In the genomic region with DNA sequence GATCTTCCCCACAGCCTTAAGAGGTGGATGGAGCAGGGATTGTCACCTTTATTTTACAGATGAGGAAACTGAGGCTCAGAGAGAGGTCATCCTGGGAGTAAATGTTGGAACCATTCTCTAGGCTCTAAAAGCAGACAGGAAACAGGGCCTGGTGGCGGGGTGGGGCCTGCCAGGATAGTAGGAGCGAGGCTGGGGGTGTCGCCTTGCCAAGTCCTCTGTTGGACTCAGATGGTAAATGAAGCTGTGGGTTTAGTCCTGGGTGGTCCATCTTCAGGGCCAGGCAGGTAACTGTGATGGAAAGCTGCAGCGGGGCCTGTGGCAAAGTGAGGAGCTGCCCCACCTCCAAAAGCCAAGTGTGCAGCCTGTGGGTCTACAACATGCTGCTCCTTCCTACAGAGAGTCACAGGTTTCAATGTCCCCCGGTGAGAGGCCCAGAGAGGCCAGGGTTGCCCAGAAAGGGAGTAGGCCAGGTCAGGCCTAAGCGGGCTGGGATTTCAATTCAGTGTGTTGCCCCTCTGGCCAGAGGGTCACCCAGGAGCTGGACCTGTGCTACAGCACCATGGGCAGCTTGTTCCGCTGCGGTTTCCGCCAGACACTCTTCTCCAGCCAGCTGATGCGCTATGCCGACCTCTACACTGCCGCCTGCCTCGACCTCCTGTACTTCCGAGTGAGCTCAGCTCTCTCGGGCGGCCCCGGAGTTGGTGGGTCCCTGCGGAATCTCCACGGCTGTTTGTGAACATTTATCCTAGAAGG, we compare ENCODE assay signal across 11 cellular contexts. TPM values are rescaled to one million over a fixed set of nuclear protein-coding genes. Genes with fewer than 3 reads are reported as not detected.
DNase-seq lines count a peak whose midpoint lies in the region; ATAC-seq and TF ChIP-seq lines count a peak whose summit lies in the region.
"Had no signal": no experiment of that assay in that cellular context is flagged by ENCODE, and none has a peak within 500 bp of the region (broad histone marks: within the 10 kb centered on the region; RNA-seq: fewer than 3 reads in every experiment).

No MANE protein-coding gene starts in this region.

- BruUV-seq in Calu3 (replicated peaks; lab: Mats Ljungman, UMichigan) (no TSS peak), PC-9 (replicated peaks; lab: Mats Ljungman, UMichigan) (no TSS peak)

- H3K4me1 Mint-ChIP-seq in Calu3 (ENCODE audit: low read depth, unreplicated experiment), result peaks cover 38% of the 10 kb centered on the region

- H3K27ac ChIP-seq in BLaER1 treated with 17β-estradiol and CSF1 and Interleukin-3, amounts not matched to agents 10 nM and 100 nM, result peak overlapping the region in 7 of 11 experiments; percentile 8 to 44 (median 19); a peak in 6 of 22 replicates
- H3K27ac ChIP-seq in PC-9 (no peak overlapping the region), esophagus muscularis mucosa (replicated peaks in 1 of 4) (no peak overlapping the region), suprapubic skin (no peak overlapping the region)

- DNase-seq in Calu3 (no peak), PC-9 (no peak), esophagus muscularis mucosa (ENCODE audit: extremely low spot score) (peak; percentile 80), NCI-H1694 (lab: John Stamatoyannopoulos, UW) (no peak), suprapubic skin (ENCODE audit: low spot score in 2 of 2) (no peak)

- intact Hi-C loops in Calu3 (cut with micrococcal nuclease; ENCODE audit: unreplicated experiment) (no loop called here), PC-9 (cut with micrococcal nuclease; ENCODE audit: unreplicated experiment) (loop anchor here (2.0 to 10.0 kb wide), 5 partner anchors 35 to 673 kb away; partner anchors contain the start of genes TMEM87B and ZC3H6), esophagus muscularis mucosa (cut with DNase I) (loop anchor here (2.0 to 5.0 kb wide), 2 partner anchors 101 to 245 kb away; partner anchors contain the start of gene TTL)

- peaks cover 16% of the 10 kb centered on the region; the same call in 1 of the 2 replicates for H3F3A ChIP-seq in PC-9 (ENCODE audit: insufficient read depth, low read depth)

- H3K4me2 ChIP-seq in BLaER1 treated with 17β-estradiol and CSF1 and Interleukin-3, amounts not matched to agents 10 nM and 100 nM, result peak overlapping the region in 6 of 11 experiments; percentile 47 to 81 (median 72); a peak in 12 of 22 replicates
- H3K4me2 ChIP-seq in PC-9, result peak overlapping the region; percentile 50; the same call in 1 of the 2 replicates

- no peak overlapping the region for H3K4me3 ChIP-seq in BLaER1 treated with 17β-estradiol and CSF1 and Interleukin-3, amounts not matched to agents 10 nM and 100 nM
- no peak overlapping the region for H3K4me3 ChIP-seq in PC-9
- no peak overlapping the region for H3K4me3 ChIP-seq in esophagus muscularis mucosa
- H3K4me3 ChIP-seq in suprapubic skin, result no peak overlapping the region
- H3K4me3 ChIP-seq: HAP-1 had no signal

- peak overlapping the region; percentile 92 for H3K27ac Mint-ChIP-seq in Calu3 (ENCODE audit: unreplicated experiment)
- H3K27ac Mint-ChIP-seq: CD8-positive, alpha-beta T cell had no signal

- H3K4me3 Mint-ChIP-seq in Calu3 (ENCODE audit: low read depth, unreplicated experiment), result peak overlapping the region; percentile 67
- H3K4me3 Mint-ChIP-seq: CD8-positive, alpha-beta T cell had no signal

- peaks cover 21% of the 10 kb centered on the region for H3K36me3 Mint-ChIP-seq in Calu3 (ENCODE audit: insufficient read depth, unreplicated experiment)
- H3K36me3 Mint-ChIP-seq: CD8-positive, alpha-beta T cell had no signal

- no peaks in the 10 kb centered on the region for H3K27me3 ChIP-seq in BLaER1 treated with 17β-estradiol and CSF1 and Interleukin-3, amounts not matched to agents 10 nM and 100 nM
- no peaks in the 10 kb centered on the region for H3K27me3 ChIP-seq in PC-9 (ENCODE audit: insufficient read depth, low read depth)
- peaks cover 0 to 18% (median 0%) of the 10 kb centered on the region in 4 donors for H3K27me3 ChIP-seq in esophagus muscularis mucosa
- H3K27me3 ChIP-seq in suprapubic skin, result peaks cover 4% of the 10 kb centered on the region

- TF ChIP-seq EP300 in esophagus muscularis mucosa (IDR thresholded peaks at IDR 0.05), result no peak
- no peak for TF ChIP-seq EP300 in suprapubic skin (IDR thresholded peaks at IDR 0.05)

- H4K20me1 ChIP-seq in BLaER1 treated with 17β-estradiol and CSF1 and Interleukin-3, amounts not matched to agents 10 nM and 100 nM, result no peaks in the 10 kb centered on the region
- H4K20me1 ChIP-seq in PC-9 (ENCODE audit: insufficient read depth), result no peaks in the 10 kb centered on the region

- no peaks in the 10 kb centered on the region for H3K9me3 Mint-ChIP-seq in Calu3 (ENCODE audit: low read depth, unreplicated experiment)
- H3K9me3 Mint-ChIP-seq: CD8-positive, alpha-beta T cell had no signal

- peaks cover 26 to 82% (median 61%) of the 10 kb centered on the region in 10 experiments for H3K4me1 ChIP-seq in BLaER1 treated with 17β-estradiol and CSF1 and Interleukin-3, amounts not matched to agents 10 nM and 100 nM
- H3K4me1 ChIP-seq in PC-9 (replicated peaks; ENCODE audit: insufficient read depth) (peaks cover 26% of the 10 kb centered on the region), esophagus muscularis mucosa (peaks cover 0 to 8% (median 6%) of the 10 kb centered on the region in 4 donors), suprapubic skin (peaks cover 12% of the 10 kb centered on the region)
- H3K4me1 ChIP-seq: HAP-1 had no signal

- peak overlapping the region in 5 of 11 experiments; percentile 19 to 47 (median 30); a peak in 5 of 22 replicates for H3K9ac ChIP-seq in BLaER1 treated with 17β-estradiol and CSF1 and Interleukin-3, amounts not matched to agents 10 nM and 100 nM

- WGBS in esophagus muscularis mucosa, result 89% methylated on average over 17 of the region's 19 CpGs
- WGBS in suprapubic skin, result 95% methylated on average over 17 of the region's 19 CpGs

- TF ChIP-seq CTCF in Calu3 (IDR thresholded peaks at IDR 0.05; ENCODE audit: unreplicated experiment), result no peak
- no peak for TF ChIP-seq CTCF in PC-9 (conservative IDR thresholded peaks at IDR 0.05)
- no peak for TF ChIP-seq CTCF in esophagus muscularis mucosa (IDR thresholded peaks at IDR 0.05)
- no peak for TF ChIP-seq CTCF in suprapubic skin (IDR thresholded peaks at IDR 0.05)

- H3K9me3 ChIP-seq in BLaER1 treated with 17β-estradiol and CSF1 and Interleukin-3, amounts not matched to agents 10 nM and 100 nM (replicated peaks in 1 of 11), result no peaks in the 10 kb centered on the region
- H3K9me3 ChIP-seq in PC-9 (ENCODE audit: insufficient read depth, low read depth) (no peaks in the 10 kb centered on the region), esophagus muscularis mucosa (no peaks in the 10 kb centered on the region), suprapubic skin (no peaks in the 10 kb centered on the region)
- H3K9me3 ChIP-seq: HAP-1 had no signal

- no peak overlapping the region for H2AFZ ChIP-seq in PC-9

- no peaks in the 10 kb centered on the region for H3K36me3 ChIP-seq in BLaER1 treated with 17β-estradiol and CSF1 and Interleukin-3, amounts not matched to agents 10 nM and 100 nM
- H3K36me3 ChIP-seq in PC-9 (ENCODE audit: low read depth) (no peaks in the 10 kb centered on the region), esophagus muscularis mucosa (no peaks in the 10 kb centered on the region), suprapubic skin (no peaks in the 10 kb centered on the region)
- H3K36me3 ChIP-seq: HAP-1 had no signal

- POLR2A ChIA-PET in PC-9 (lab: Charles Lee; ENCODE audit: unreplicated experiment), result no interaction called here

- no peaks in the 10 kb centered on the region for H3K79me2 ChIP-seq in PC-9 (ENCODE audit: low read depth)

- no peak for TF ChIP-seq POLR2A in esophagus muscularis mucosa (IDR thresholded peaks at IDR 0.05; ENCODE audit: low read depth)
- no peak for TF ChIP-seq POLR2A in suprapubic skin (IDR thresholded peaks at IDR 0.05)

- no peaks in the 10 kb centered on the region for H3K27me3 Mint-ChIP-seq in Calu3 (ENCODE audit: unreplicated experiment)

- H3K9me2 ChIP-seq in PC-9 (ENCODE audit: insufficient read depth), result no peaks in the 10 kb centered on the region

- no peak for ATAC-seq in HG03442 (IDR thresholded peaks at IDR 0.05; ENCODE audit: unreplicated experiment)

- CTCF ChIA-PET in Calu3 (lab: Charles Lee), result interaction anchor here (1.2 to 3.4 kb wide), 10 partner anchors 10 to 231 kb away, joined by 3 to 92 read pairs (median 10); partner anchors contain the start of genes CHCHD5 and SLC20A1
- CTCF ChIA-PET in PC-9 (lab: Charles Lee), result interaction anchor here (0.6 to 3.9 kb wide), 7 partner anchors 21 to 188 kb away, joined by 3 to 39 read pairs (median 5); no protein-coding TSS in a partner anchor

RNA-seq across cellular contexts. Expression of gene NT5DC4, which starts 6.6 kb away (rescaled TPM):
- total RNA-seq in Calu3 (2022), result 10.1 and 13.6 TPM in 2 replicates
- 6.1 and 6.5 TPM in 2 replicates for total RNA-seq in PC-9 (2021)
- not detected for total RNA-seq in esophagus muscularis mucosa
- total RNA-seq in suprapubic skin, result 1 to 10 TPM in 1 of 4 donors, not detected in 3; 4.2 TPM
- total RNA-seq: CD8-positive, alpha-beta T cell; Daoy; LHCN-M2 had no signal

RNA-seq across cellular contexts. Expression of gene CKAP2L, which starts 37.0 kb away (rescaled TPM):
- 27.4 and 42.5 TPM in 2 replicates for total RNA-seq in Calu3 (2022)
- 17.7 and 28.7 TPM in 2 replicates for total RNA-seq in PC-9 (2021)
- total RNA-seq in esophagus muscularis mucosa, result 1 to 10 TPM in 1 of 4 donors, under 1 TPM in 2, not detected in 1; 0.23 to 1.5 (median 0.91) TPM
- total RNA-seq in suprapubic skin, result 1 to 10 TPM; 1.7 to 9.1 (median 3.2) TPM

RNA-seq across cellular contexts. Expression of gene IL1A, which starts 56.8 kb away (rescaled TPM):
- total RNA-seq in Calu3 (2022) (6.4 and 14.4 TPM in 2 replicates), PC-9 (2021) (0.55 TPM in 2 replicates), esophagus muscularis mucosa (under 1 TPM in 1 of 4 donors, not detected in 3; 0.13 TPM), suprapubic skin (1 to 10 TPM in 1 of 4 donors, under 1 TPM in 2, not detected in 1; 0.49 to 1.1 (median 0.76) TPM)
- total RNA-seq: CD8-positive, alpha-beta T cell; LHCN-M2 had no signal

Comparison
In these comparisons a context has a peak if more than half of its experiments do, and no peak if none do; other contexts are left out.
1. H3K27ac ChIP-seq: peak in BLaER1 treated with 17β-estradiol and CSF1 and Interleukin-3, amounts not matched to agents 10 nM and 100 nM (7 of 11); none in PC-9 (single experiment), esophagus muscularis mucosa (0 of 4) and suprapubic skin (single experiment).